ENCODE assay signal across 24 cellular contexts in the genomic region with DNA sequence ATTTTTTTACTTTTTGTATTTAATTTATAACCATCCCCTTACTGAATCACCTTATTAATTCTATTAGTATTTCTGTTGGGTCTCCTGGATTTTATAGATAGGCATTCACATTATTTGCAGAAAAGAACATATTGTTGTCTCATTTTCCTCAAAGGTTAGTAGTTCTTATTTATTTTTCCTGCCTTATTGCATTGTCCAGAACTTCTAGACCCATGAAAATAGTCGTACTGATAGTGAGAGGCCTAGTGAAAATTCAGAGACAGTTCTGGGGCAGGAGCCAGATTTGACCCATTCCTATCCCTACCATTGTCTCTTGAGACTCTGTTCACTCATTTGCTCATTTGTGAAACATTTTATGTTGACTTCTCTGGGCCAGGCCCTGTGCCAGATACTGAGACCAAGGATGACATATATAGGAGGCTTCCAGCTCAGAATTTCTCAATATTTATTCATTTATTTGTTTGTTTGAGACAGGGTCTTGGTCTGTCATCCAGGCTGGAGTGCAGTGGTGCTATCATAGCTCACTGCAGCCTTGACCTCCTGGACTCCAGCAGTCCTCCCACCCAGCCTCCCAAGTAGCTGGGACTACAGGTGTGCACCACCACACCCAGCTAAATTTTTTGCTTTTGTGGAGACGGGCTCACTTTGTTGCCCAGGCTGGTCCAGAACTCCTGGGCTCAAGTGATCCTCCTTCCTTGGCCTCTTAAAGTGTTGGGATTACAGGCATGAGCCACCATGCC. TPM values are rescaled to one million over a fixed set of nuclear protein-coding genes. Genes with fewer than 3 reads are reported as not detected.
"Had no signal": no experiment of that assay in that cellular context is flagged by ENCODE, and none has a peak within 500 bp of the region (broad histone marks: within the 10 kb centered on the region; RNA-seq: fewer than 3 reads in every experiment).

No MANE protein-coding gene starts in this region.

- H3K27me3 ChIP-seq: colonic mucosa, esophagus squamous epithelium, gastrocnemius medialis, heart right ventricle, left lung had no signal

- DNase-seq: colonic mucosa; cortex of kidney; effector CD8-positive, alpha-beta T cell; effector memory CD8-positive, alpha-beta T cell; endodermal cell; erythroblast; esophagus squamous epithelium; foreskin fibroblast; foreskin melanocyte; gastrocnemius medialis; glutamatergic neuron; head of caudate nucleus; heart right ventricle; hippocampal formation; left cardiac atrium; mammary epithelial cell; mesendoderm; midbrain; naive thymus-derived CD4-positive, alpha-beta T cell had no signal

- H3K27ac ChIP-seq: colonic mucosa, epithelial cell of prostate, esophagus squamous epithelium, gastrocnemius medialis, heart right ventricle, left lung had no signal

- H3K9me3 ChIP-seq: colonic mucosa, gastrocnemius medialis had no signal

- FAIRE-seq: keratinocyte had no signal

- ATAC-seq: effector memory CD8-positive, alpha-beta T cell; esophagus mucosa; gastrocnemius medialis; heart right ventricle; left cardiac atrium; left lung; naive thymus-derived CD4-positive, alpha-beta T cell had no signal

- H3K4me3 ChIP-seq: colonic mucosa, esophagus squamous epithelium, gastrocnemius medialis, heart right ventricle, left lung, lung had no signal

- H3K4me1 ChIP-seq: colonic mucosa, heart right ventricle, left lung had no signal

- H3K36me3 ChIP-seq: colonic mucosa, esophagus squamous epithelium, gastrocnemius medialis, left lung had no signal

RNA-seq across cellular contexts. Expression of a gene that starts 34.7 kb away (rescaled TPM):
- polyA plus RNA-seq: naive thymus-derived CD4-positive, alpha-beta T cell had no signal
